ENCODE assay signal across 8 cellular contexts in genomic region chr11:120211522-120212258, GRCh38. TPM values are rescaled to one million over a fixed set of nuclear protein-coding genes. Genes with fewer than 3 reads are reported as not detected.
DNase-seq lines count a peak whose midpoint lies in the region; ATAC-seq and TF ChIP-seq lines count a peak whose summit lies in the region.

No MANE protein-coding gene starts in this region.

- no peaks in the 10 kb centered on the region for H3K9me2 ChIP-seq in GM23248 (ENCODE audit: insufficient read depth)

- peak overlapping the region; percentile 90 for H3K27ac ChIP-seq in GM23248

- TF ChIP-seq CTCF in epithelial cell of proximal tubule (conservative IDR thresholded peaks at IDR 0.05; ENCODE audit: low read depth, low read length) (no peak), progenitor cell of endocrine pancreas (IDR thresholded peaks at IDR 0.05; ENCODE audit: unreplicated experiment) (no peak), GM10266 (IDR thresholded peaks at IDR 0.05; ENCODE audit: control insufficient read depth, insufficient read depth, low read depth, missing control alignments) (no peak)

- H3K36me3 Mint-ChIP-seq in progenitor cell of endocrine pancreas (ENCODE audit: insufficient read depth) = no peaks in the 10 kb centered on the region

- no peaks in the 10 kb centered on the region for H4K20me1 ChIP-seq in GM23248 (ENCODE audit: insufficient read depth)

- no peak overlapping the region for H3K27ac Mint-ChIP-seq in progenitor cell of endocrine pancreas

- H3K36me3 ChIP-seq in GM23248 (ENCODE audit: low read depth) = no peaks in the 10 kb centered on the region

- peak overlapping the region; percentile 95 for H3K9ac ChIP-seq in GM23248

- in situ Hi-C loops in GM23248 (cut with MboI) = no loop called here

- H3K4me1 ChIP-seq in GM23248 (ENCODE audit: insufficient read depth) = peaks cover 47% of the 10 kb centered on the region

- peaks cover 17% of the 10 kb centered on the region for H3K4me1 Mint-ChIP-seq in progenitor cell of endocrine pancreas (ENCODE audit: low read depth)

- H2AFZ ChIP-seq in GM23248 = peak overlapping the region; percentile 94

- WGBS in GM23248 (ENCODE audit: low coverage in 1 of 2, low lambda C conversion rate in 2 of 2, missing lambda C conversion rate in 2 of 2), 2 experiments = 1% methylated on average over 11 to 18 of the region's 18 CpGs

- peak overlapping the region; percentile 80 for H3K4me3 Mint-ChIP-seq in progenitor cell of endocrine pancreas (ENCODE audit: low read depth)

- peaks cover 61% of the 10 kb centered on the region for H3K27me3 Mint-ChIP-seq in progenitor cell of endocrine pancreas

- H3K9me3 Mint-ChIP-seq in progenitor cell of endocrine pancreas (ENCODE audit: low read depth) = no peaks in the 10 kb centered on the region

- peaks cover 15% of the 10 kb centered on the region for H3F3A ChIP-seq in GM23248 (ENCODE audit: insufficient read depth)

- H3K4me3 ChIP-seq in GM23248 (peak overlapping the region; percentile 88), epithelial cell of proximal tubule (ENCODE audit: low read depth, low read length) (peak overlapping the region; percentile 94)

- peak overlapping the region; percentile 73 for H3K4me2 ChIP-seq in GM23248 (ENCODE audit: unreplicated experiment)

- no peak for ATAC-seq in HG03565 (IDR thresholded peaks at IDR 0.05; ENCODE audit: unreplicated experiment)

- no peaks in the 10 kb centered on the region for H3K9me3 ChIP-seq in GM23248 (ENCODE audit: low read depth)

- DNase-seq in GM23248 (peak; percentile 57), RPMI8226 (peak; percentile 4), epithelial cell of proximal tubule (ENCODE audit: low read depth) (no peak), progenitor cell of endocrine pancreas (ENCODE audit: low spot score, unreplicated experiment) (no peak), hippocampal formation (lab: John Stamatoyannopoulos, UW) (no peak), GM10266 (ENCODE audit: extremely low spot score) (no peak)
- DNase-seq in activated CD4-positive, CD25-positive, alpha-beta regulatory T cell treated with anti-CD3 and anti-CD28 coated beads, Interleukin-2, amount 50 U/mL, for 72 hours = no peak

- H3K79me2 ChIP-seq in GM23248 (ENCODE audit: insufficient read depth) = peaks cover 52% of the 10 kb centered on the region

- no peaks in the 10 kb centered on the region for H3K27me3 ChIP-seq in GM23248 (replicated peaks; ENCODE audit: insufficient read depth)

RNA-seq across cellular contexts. Expression of gene OAF, which starts 0.9 kb away (rescaled TPM):
- 111 and 116 TPM in 2 replicates for total RNA-seq in GM23248 (2014; rRNA removed; shearing (Covaris generic))
- 74.6 and 80.0 TPM in 2 replicates for polyA plus RNA-seq in GM23248 (2016; fragmentation: Nextera tagmentation; extraction: Ambion mirVana)
- 36.2 and 39.4 TPM in 2 replicates for total RNA-seq in epithelial cell of proximal tubule
- total RNA-seq in progenitor cell of endocrine pancreas = 6.5 and 6.6 TPM in 2 replicates

RNA-seq across cellular contexts. Expression of gene POU2F3, which starts 28.2 kb away (rescaled TPM):
- not detected in 2 replicates for total RNA-seq in GM23248 (2014; rRNA removed; shearing (Covaris generic))
- not detected in 2 replicates for polyA plus RNA-seq in GM23248 (2016; fragmentation: Nextera tagmentation; extraction: Ambion mirVana)
- 0.58 and 1.4 TPM in 2 replicates for total RNA-seq in epithelial cell of proximal tubule
- 0.09 TPM in 1 of 2 replicates, not detected in the other for total RNA-seq in progenitor cell of endocrine pancreas

Comparison
In these comparisons a context has a peak if more than half of its experiments do, and no peak if none do; other contexts are left out.
1. DNase-seq: peak in GM23248 (single experiment) and RPMI8226 (single experiment); none in epithelial cell of proximal tubule (single experiment), progenitor cell of endocrine pancreas (single experiment), hippocampal formation (0 of 2), activated CD4-positive, CD25-positive, alpha-beta regulatory T cell treated with anti-CD3 and anti-CD28 coated beads, Interleukin-2, amount 50 U/mL, for 72 hours (single experiment) and GM10266 (single experiment).